Comparison of ENCODE assay signal across 8 cellular contexts in the genomic region with DNA sequence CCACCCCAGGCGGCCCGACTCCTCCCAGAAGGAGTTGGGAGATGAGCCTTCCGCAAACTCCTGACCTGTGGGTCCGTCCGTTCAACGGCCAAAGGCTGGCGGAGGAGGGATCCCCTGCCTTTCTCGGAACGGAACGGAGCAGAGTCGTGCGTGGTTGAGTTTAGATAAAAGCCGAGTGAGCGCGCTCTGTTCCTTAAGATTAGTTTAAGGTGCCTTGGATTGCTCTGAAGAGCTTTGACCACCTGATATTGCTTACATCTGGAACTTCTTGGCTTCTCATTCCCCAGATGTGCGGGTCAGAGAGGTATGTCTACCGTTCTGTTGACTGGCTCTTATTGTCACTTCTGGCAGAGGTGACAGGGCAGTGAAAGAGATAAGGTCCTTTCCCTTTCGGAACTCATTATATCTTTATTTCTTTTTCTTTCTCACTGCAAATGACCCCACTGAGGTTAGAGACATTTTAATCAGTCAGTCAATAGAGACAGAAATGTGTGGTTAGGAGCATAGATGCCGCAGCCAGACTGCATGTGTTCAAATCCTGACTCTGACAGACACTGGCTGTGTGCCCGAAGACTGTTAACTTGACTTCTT. TPM values are rescaled to one million over a fixed set of nuclear protein-coding genes. Genes with fewer than 3 reads are reported as not detected.
DNase-seq lines count a peak whose midpoint lies in the region; ATAC-seq, FAIRE-seq and TF ChIP-seq lines count a peak whose summit lies in the region.

A gene with protein sequence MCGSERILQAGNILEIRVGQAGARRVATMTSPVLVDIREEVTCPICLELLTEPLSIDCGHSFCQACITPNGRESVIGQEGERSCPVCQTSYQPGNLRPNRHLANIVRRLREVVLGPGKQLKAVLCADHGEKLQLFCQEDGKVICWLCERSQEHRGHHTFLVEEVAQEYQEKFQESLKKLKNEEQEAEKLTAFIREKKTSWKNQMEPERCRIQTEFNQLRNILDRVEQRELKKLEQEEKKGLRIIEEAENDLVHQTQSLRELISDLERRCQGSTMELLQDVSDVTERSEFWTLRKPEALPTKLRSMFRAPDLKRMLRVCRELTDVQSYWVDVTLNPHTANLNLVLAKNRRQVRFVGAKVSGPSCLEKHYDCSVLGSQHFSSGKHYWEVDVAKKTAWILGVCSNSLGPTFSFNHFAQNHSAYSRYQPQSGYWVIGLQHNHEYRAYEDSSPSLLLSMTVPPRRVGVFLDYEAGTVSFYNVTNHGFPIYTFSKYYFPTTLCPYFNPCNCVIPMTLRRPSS (plus strand): TSS at position 27 of the 591 bp plus-strand sequence. CDS start 261 bp downstream, at position 288.

- H3K27ac ChIP-seq in ectodermal cell (ENCODE audit: insufficient read depth, low read depth, low read length, poor library complexity, severe bottlenecking), result no peak within 1 kb of the TSS
- peak within 1 kb of the TSS; percentile 76 to 81 for H3K27ac ChIP-seq in tibial artery

- TF ChIP-seq POLR2A in GM12892 (IDR thresholded peaks at IDR 0.05; ENCODE audit: low read depth, low read length), result no peak

- TSS peak; percentile 41 for BruUV-seq in Calu3 (replicated peaks; lab: Mats Ljungman, UMichigan)

- 5 to 9% methylated on average over 19 to 20 of the region's 20 CpGs for WGBS in ectodermal cell, 2 experiments

- H3K27me3 ChIP-seq in NT2/D1 (ENCODE audit: insufficient read depth, insufficient read length) (no peaks in the 10 kb centered on the region), ectodermal cell (ENCODE audit: control insufficient read depth, insufficient read depth, low read length, poor library complexity, severe bottlenecking) (no peaks in the 10 kb centered on the region), tibial artery (no peaks in the 10 kb centered on the region)

- H3K4me3 ChIP-seq in NT2/D1 (ENCODE audit: insufficient read length, low read depth) (peak within 1 kb of the TSS; percentile 76), ectodermal cell (ENCODE audit: insufficient read depth, low read depth, low read length) (peak within 1 kb of the TSS; percentile 47), tibial artery (peak within 1 kb of the TSS; percentile 58 to 62)

- H3K9me3 ChIP-seq in NT2/D1 (ENCODE audit: insufficient read depth, low read length) (no peaks in the 10 kb centered on the region), ectodermal cell (ENCODE audit: control insufficient read depth, low read length) (no peaks in the 10 kb centered on the region), tibial artery (no peaks in the 10 kb centered on the region)

- peak within 1 kb of the TSS; percentile 62 for H3K4me3 Mint-ChIP-seq in Calu3 (ENCODE audit: low read depth, unreplicated experiment)

- TF ChIP-seq CTCF in Calu3 (IDR thresholded peaks at IDR 0.05; ENCODE audit: unreplicated experiment) (no peak), tibial artery (IDR thresholded peaks at IDR 0.05) (no peak)

- H3K4me1 ChIP-seq in NT2/D1 (ENCODE audit: insufficient read depth, insufficient read length) (peaks cover 5% of the 10 kb centered on the region), ectodermal cell (ENCODE audit: control insufficient read depth, insufficient read depth, low read length) (no peaks in the 10 kb centered on the region), tibial artery (peaks cover 0 to 26% (median 13%) of the 10 kb centered on the region in 4 donors)

- H3K36me3 ChIP-seq in NT2/D1 (ENCODE audit: insufficient read depth, insufficient read length, low read length) (no peaks in the 10 kb centered on the region), ectodermal cell (ENCODE audit: control insufficient read depth, insufficient read depth, low read length) (no peaks in the 10 kb centered on the region), tibial artery (no peaks in the 10 kb centered on the region)

- peak; percentile 36 for DNase-seq in Calu3
- peak; percentile 46 for DNase-seq in NT2/D1 (ENCODE audit: low read depth, low spot score)
- peak; percentile 15 to 39 for DNase-seq in lung microvascular endothelial cell (ENCODE audit: low read depth in 2 of 2)
- DNase-seq in tibial artery, result peak; percentile 46 to 80
- DNase-seq in effector CD8-positive, alpha-beta T cell (lab: John Stamatoyannopoulos, UW), result no peak
- no peak for DNase-seq in GM12892 (ENCODE audit: insufficient read length)

- H3K27me3 Mint-ChIP-seq in Calu3 (ENCODE audit: unreplicated experiment), result no peaks in the 10 kb centered on the region

- CTCF ChIA-PET in Calu3 (lab: Charles Lee), result interaction anchor here (1.2 to 1.3 kb wide), 2 partner anchors 9 to 88 kb away, joined by 3 to 5 read pairs; partner anchors contain the start of gene TRIM5

- peaks cover 13% of the 10 kb centered on the region for H3K36me3 Mint-ChIP-seq in Calu3 (ENCODE audit: insufficient read depth, unreplicated experiment)

- peak within 1 kb of the TSS; percentile 71 for H3K27ac Mint-ChIP-seq in Calu3 (ENCODE audit: unreplicated experiment)

- H3K9ac ChIP-seq in NT2/D1 (ENCODE audit: insufficient read length, low read depth), result peak within 1 kb of the TSS; percentile 84

- H3K9me3 Mint-ChIP-seq in Calu3 (ENCODE audit: low read depth, unreplicated experiment), result no peaks in the 10 kb centered on the region

- no peak for FAIRE-seq in GM12892 (lab: Jason Lieb, UNC)

- peaks cover 18% of the 10 kb centered on the region for H3K4me1 Mint-ChIP-seq in Calu3 (ENCODE audit: low read depth, unreplicated experiment)

- intact Hi-C loops in Calu3 (cut with micrococcal nuclease; ENCODE audit: unreplicated experiment), result loop anchor here (5.0 kb wide), 1 partner anchor 211 kb away; the partner anchor contains the start of gene OR52N2
- intact Hi-C loops in tibial artery (cut with DNase I; ENCODE audit: low total_unique reads), result no loop called here

- ATAC-seq in GM21786 (IDR thresholded peaks at IDR 0.05; ENCODE audit: unreplicated experiment), result peak; percentile 34

RNA-seq across cellular contexts. Expression of the gene that starts here (rescaled TPM):
- 0.80 and 2.8 TPM in 2 replicates for total RNA-seq in Calu3 (2022)
- polyA plus RNA-seq in ectodermal cell (2013, experiment 1 of 4), result 5.8 TPM
- 7.0 TPM for polyA plus RNA-seq in ectodermal cell (2013, experiment 2 of 4)
- polyA plus RNA-seq in ectodermal cell (2013, experiment 3 of 4), result 4.7 TPM
- polyA plus RNA-seq in ectodermal cell (2013, experiment 4 of 4), result 5.1 TPM
- 0.99 and 3.3 TPM in 2 replicates for total RNA-seq in lung microvascular endothelial cell
- polyA plus RNA-seq in GM12892 (2012; ENCODE audit: missing spikeins), result 1.0 TPM

Comparison
In these comparisons a context has a peak if more than half of its experiments do, and no peak if none do; other contexts are left out.
1. DNase-seq: peak in Calu3 (single experiment), NT2/D1 (single experiment), lung microvascular endothelial cell (2 of 2) and tibial artery (2 of 2); none in effector CD8-positive, alpha-beta T cell (single experiment) and GM12892 (single experiment).
2. Peak in every context shown above with its lines, with median percentiles within 50 percentile points of each other: H3K4me3 ChIP-seq.